11 cellular contexts compared by ENCODE assay signal in the genomic region with DNA sequence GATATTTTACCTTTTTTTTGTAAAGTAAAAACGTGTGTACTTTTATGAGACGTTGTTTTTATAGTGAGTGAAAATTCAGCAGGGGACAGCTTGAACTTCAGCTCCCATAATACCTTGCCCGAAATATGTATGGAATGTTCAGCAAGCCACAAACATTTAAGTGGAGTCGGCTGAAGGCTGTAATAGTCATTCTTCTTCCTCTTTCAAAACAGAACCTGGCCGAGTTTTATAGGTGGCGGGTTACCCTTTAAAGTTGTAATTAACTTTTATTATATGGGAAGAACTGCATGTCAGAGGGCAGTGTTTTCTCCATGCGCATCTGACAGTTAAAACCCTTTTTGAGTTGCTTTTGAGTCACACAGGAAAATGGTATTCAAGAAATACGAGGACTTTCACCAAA. TPM values are rescaled to one million over a fixed set of nuclear protein-coding genes. Genes with fewer than 3 reads are reported as not detected.
DNase-seq lines count a peak whose midpoint lies in the region; ATAC-seq and TF ChIP-seq lines count a peak whose summit lies in the region.
"Had no signal": no experiment of that assay in that cellular context is flagged by ENCODE, and none has a peak within 500 bp of the region (broad histone marks: within the 10 kb centered on the region; RNA-seq: fewer than 3 reads in every experiment).

No MANE protein-coding gene starts in this region.

- H3K27ac Mint-ChIP-seq in activated naive CD4-positive, alpha-beta T cell treated with anti-CD3 and anti-CD28 coated beads, Interleukin-2, amount 50 U/mL, for 72 hours: no peak overlapping the region

- DNase-seq in activated T-cell treated with anti-CD3 and anti-CD28 coated beads, Interleukin-2, amount 50 U/mL, for 4 hours: no peak
- no peak for DNase-seq in activated T-cell treated with anti-CD3 and anti-CD28 coated beads, Interleukin-2, amount 50 U/mL, for 1 hour
- DNase-seq in SK-N-MC (ENCODE audit: low read depth, low spot score) (no peak), left ventricle myocardium inferior (no peak), transverse colon (no peak), OCI-M2 (lab: John Stamatoyannopoulos, UW; ENCODE audit: unreplicated experiment) (no peak)
- DNase-seq in activated naive CD4-positive, alpha-beta T cell treated with anti-CD3 and anti-CD28 coated beads, Interleukin-2, amount 50 U/mL, for 72 hours (ENCODE audit: low spot score in 2 of 2): no peak
- no peak for DNase-seq in stimulated activated CD4-positive, alpha-beta T cell treated with anti-CD3 and anti-CD28 coated beads, Interleukin-2, amount 100 ng/mL, for 48 hours
- DNase-seq: activated CD4-positive, alpha-beta T cell treated with anti-CD3 and anti-CD28 coated beads for 4 hours; CD8-positive, alpha-beta memory T cell had no signal

- H3K9me3 ChIP-seq in SK-N-MC (ENCODE audit: low read depth, low read length) (no peaks in the 10 kb centered on the region), left ventricle myocardium inferior (replicated peaks) (no peaks in the 10 kb centered on the region), transverse colon (no peaks in the 10 kb centered on the region)
- H3K9me3 ChIP-seq: suprapubic skin had no signal

- ATAC-seq in activated T-cell treated with anti-CD3 and anti-CD28 coated beads, Interleukin-2, amount 50 U/mL, for 4 hours: no peak
- ATAC-seq in activated naive CD4-positive, alpha-beta T cell treated with anti-CD3 and anti-CD28 coated beads, Interleukin-2, amount 50 U/mL, for 72 hours: no peak

- H3K36me3 Mint-ChIP-seq in activated T-cell treated with anti-CD3 and anti-CD28 coated beads, Interleukin-2, amount 50 U/mL, for 4 hours (ENCODE audit: insufficient read depth): no peaks in the 10 kb centered on the region
- peaks cover 3 to 7% of the 10 kb centered on the region in 2 donors for H3K36me3 Mint-ChIP-seq in activated naive CD4-positive, alpha-beta T cell treated with anti-CD3 and anti-CD28 coated beads, Interleukin-2, amount 50 U/mL, for 72 hours

- H3K27me3 ChIP-seq in left ventricle myocardium inferior (ENCODE audit: low read depth) (no peaks in the 10 kb centered on the region), transverse colon (no peaks in the 10 kb centered on the region)
- H3K27me3 ChIP-seq: suprapubic skin had no signal

- peaks cover 26% of the 10 kb centered on the region for H3K4me1 Mint-ChIP-seq in activated T-cell treated with anti-CD3 and anti-CD28 coated beads, Interleukin-2, amount 50 U/mL, for 4 hours (ENCODE audit: low read depth)

- no peak for TF ChIP-seq POLR2A in transverse colon (IDR thresholded peaks at IDR 0.05)

- H3K9me3 Mint-ChIP-seq in activated T-cell treated with anti-CD3 and anti-CD28 coated beads, Interleukin-2, amount 50 U/mL, for 4 hours: no peaks in the 10 kb centered on the region
- no peaks in the 10 kb centered on the region for H3K9me3 Mint-ChIP-seq in activated naive CD4-positive, alpha-beta T cell treated with anti-CD3 and anti-CD28 coated beads, Interleukin-2, amount 50 U/mL, for 72 hours
- H3K9me3 Mint-ChIP-seq: CD8-positive, alpha-beta memory T cell had no signal

- peak overlapping the region; percentile 11 for H3K4me3 Mint-ChIP-seq in activated T-cell treated with anti-CD3 and anti-CD28 coated beads, Interleukin-2, amount 50 U/mL, for 4 hours

- 18 to 27% methylated on average over 2 to 8 of the region's 8 CpGs for WGBS in transverse colon (ENCODE audit: low coverage in 1 of 2), 2 donors

- intact Hi-C loops in left ventricle myocardium inferior (cut with micrococcal nuclease): no loop called here
- intact Hi-C loops in transverse colon (cut with DNase I; ENCODE audit: low total_unique reads): no loop called here

- H3K9ac ChIP-seq in SK-N-MC (ENCODE audit: insufficient read length): peak overlapping the region; percentile 72

- H3K36me3 ChIP-seq in SK-N-MC (ENCODE audit: insufficient read depth, low read length): no peaks in the 10 kb centered on the region
- no peaks in the 10 kb centered on the region for H3K36me3 ChIP-seq in left ventricle myocardium inferior
- H3K36me3 ChIP-seq in transverse colon: no peaks in the 10 kb centered on the region
- H3K36me3 ChIP-seq: suprapubic skin had no signal

- H3K27me3 Mint-ChIP-seq in activated T-cell treated with anti-CD3 and anti-CD28 coated beads, Interleukin-2, amount 50 U/mL, for 4 hours (ENCODE audit: low read depth): no peaks in the 10 kb centered on the region

- H3K4me3 ChIP-seq in SK-N-MC (peak overlapping the region; percentile 80), left ventricle myocardium inferior (peak overlapping the region; percentile 74), transverse colon (no peak overlapping the region)

- H3K4me1 ChIP-seq in left ventricle myocardium inferior (peaks cover 65% of the 10 kb centered on the region), transverse colon (peaks cover 0 to 33% (median 13%) of the 10 kb centered on the region in 4 donors)

- no peak for TF ChIP-seq EP300 in transverse colon (IDR thresholded peaks at IDR 0.05; ENCODE audit: low read depth)

- in situ Hi-C loops in transverse colon (cut with MboI; ENCODE audit: low pct_ligation_motif_present in 1 of 4, low pct_unique_long_range_greater_than_20kb in 1 of 4, low sequenced_read_pairs in 3 of 4): no loop called here

- TF ChIP-seq CTCF in left ventricle myocardium inferior (IDR thresholded peaks at IDR 0.05; ENCODE audit: borderline replicate concordance): no peak
- TF ChIP-seq CTCF in transverse colon (IDR thresholded peaks at IDR 0.05): no peak

- H3K27ac ChIP-seq in SK-N-MC (peak overlapping the region; percentile 94), left ventricle myocardium inferior (replicated peaks) (peak overlapping the region; percentile 96), transverse colon (peak overlapping the region; percentile 77 to 89 (median 84))
- H3K27ac ChIP-seq: suprapubic skin had no signal

RNA-seq across cellular contexts. Expression of gene CLDN34, which starts 50.7 kb away (rescaled TPM):
- total RNA-seq in activated T-cell treated with anti-CD3 and anti-CD28 coated beads, Interleukin-2, amount 50 U/mL, for 4 hours: not detected
- total RNA-seq in left ventricle myocardium inferior (not detected), transverse colon (under 1 TPM in 1 of 4 donors, not detected in 3; 0.82 TPM)
- total RNA-seq in activated naive CD4-positive, alpha-beta T cell treated with anti-CD3 and anti-CD28 coated beads, Interleukin-2, amount 50 U/mL, for 72 hours: not detected
- total RNA-seq: CD8-positive, alpha-beta memory T cell had no signal

Comparison
In these comparisons a context has a peak if more than half of its experiments do, and no peak if none do; other contexts are left out.
1. H3K4me3 ChIP-seq: peak in SK-N-MC (single experiment) and left ventricle myocardium inferior (single experiment); none in transverse colon (0 of 4).
2. Peak in every context shown above with its lines, with median percentiles within 50 percentile points of each other: H3K27ac ChIP-seq.